In the genomic region with DNA sequence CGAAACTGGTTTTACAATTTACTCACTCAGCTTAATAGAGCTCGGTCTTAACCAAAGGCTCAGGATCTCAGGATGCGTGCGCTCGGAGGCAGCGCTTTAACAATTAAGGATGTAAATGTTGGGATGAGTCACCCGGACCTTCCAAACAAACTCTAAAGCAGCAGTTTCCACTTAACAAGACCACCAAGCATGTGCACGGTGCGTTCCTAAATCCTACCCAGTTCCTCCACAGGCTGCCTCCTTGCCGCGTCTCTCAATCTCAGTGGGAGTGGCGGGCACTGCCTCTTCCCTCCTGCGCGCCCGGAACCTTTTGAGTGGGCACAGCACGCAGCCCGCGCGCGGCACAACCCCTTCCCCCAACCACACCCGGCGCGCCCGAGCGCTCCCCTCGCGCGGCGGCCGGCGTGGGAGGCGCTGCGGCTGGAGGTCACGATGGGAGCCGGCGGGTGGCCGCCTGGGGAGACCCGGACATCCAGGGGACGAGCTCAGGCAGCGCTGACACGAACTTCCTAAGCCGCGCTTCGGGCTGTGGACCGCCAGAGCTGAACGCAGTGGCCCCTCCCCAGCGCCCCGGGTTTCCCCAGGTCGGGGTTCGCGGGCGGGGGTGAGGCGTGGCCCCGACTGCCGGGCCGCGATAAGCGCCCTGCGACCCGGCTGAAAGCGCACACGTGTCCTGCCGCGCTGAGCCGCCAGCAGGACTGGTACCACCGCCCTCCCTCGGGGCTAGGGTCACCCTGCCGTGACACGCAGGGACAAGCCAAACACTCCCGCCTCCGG, we compare ENCODE assay signal across 8 cellular contexts. TPM values are rescaled to one million over a fixed set of nuclear protein-coding genes. Genes with fewer than 3 reads are reported as not detected.
DNase-seq lines count a peak whose midpoint lies in the region; ATAC-seq and TF ChIP-seq lines count a peak whose summit lies in the region.

A gene (minus strand): TSS at position 280 of the 777 bp plus-strand sequence. CDS start 18,644 bp downstream, outside the sequence.

- H3K4me3 ChIP-seq in AG10803 (ENCODE audit: low read length) (peak within 1 kb of the TSS; percentile 64), coronary artery (peak within 1 kb of the TSS; percentile 76), liver (ENCODE audit: low read depth in 1 of 3, low read length in 3 of 3) (peak within 1 kb of the TSS; percentile 66 to 81 (median 79))

- no peaks in the 10 kb centered on the region for H3K9me3 ChIP-seq in liver (ENCODE audit: control insufficient read depth in 4 of 4, low read length in 3 of 4)

- peaks cover 5 to 23% (median 17%) of the 10 kb centered on the region in 4 donors for H3K4me1 ChIP-seq in liver (ENCODE audit: control insufficient read depth in 4 of 4, insufficient read depth in 4 of 4, low read length in 3 of 4)

- peak; percentile 76 for ATAC-seq in GM18909 (IDR thresholded peaks at IDR 0.05; ENCODE audit: poor library complexity, unreplicated experiment)
- peak; percentile 63 for ATAC-seq in HG03442 (IDR thresholded peaks at IDR 0.05; ENCODE audit: unreplicated experiment)

- TF ChIP-seq RAD21 in liver (IDR thresholded peaks at IDR 0.05): no peak

- DNase-seq in AG10803 (ENCODE audit: low read depth) (peak; percentile 47), coronary artery (ENCODE audit: low spot score) (no peak), kidney glomerular epithelial cell (lab: John Stamatoyannopoulos, UW) (no peak)
- peak; percentile 48 for DNase-seq in stimulated activated CD4-positive, alpha-beta T cell treated with anti-CD3 and anti-CD28 coated beads, Interleukin-4, amount 100 ng/mL, for 1 hour

- H3K27ac ChIP-seq in VCaP: peak within 1 kb of the TSS; percentile 28; the same call in 1 of the 2 replicates
- H3K27ac ChIP-seq in coronary artery: peak within 1 kb of the TSS in 1 of 2 donors; percentile 18
- peak within 1 kb of the TSS; percentile 82 to 91 for H3K27ac ChIP-seq in liver (ENCODE audit: low read depth in 1 of 2, low read length in 2 of 2)

- TF ChIP-seq CTCF in AG10803 (conservative IDR thresholded peaks at IDR 0.05; ENCODE audit: low read length): no peak
- no peak for TF ChIP-seq CTCF in VCaP (conservative IDR thresholded peaks at IDR 0.05)
- TF ChIP-seq CTCF in coronary artery (IDR thresholded peaks at IDR 0.05): no peak
- TF ChIP-seq CTCF in liver (IDR thresholded peaks at IDR 0.05; ENCODE audit: low read depth, low read length, missing input control): no peak

- no peaks in the 10 kb centered on the region for H3K27me3 ChIP-seq in liver (ENCODE audit: control insufficient read depth in 4 of 4, insufficient read depth in 4 of 4, low read length in 3 of 4)

- WGBS in liver: under 1% methylated on average over 71 of the region's 71 CpGs

- H3K9ac ChIP-seq in liver (ENCODE audit: low read depth in 1 of 2, low read length in 2 of 2): peak within 1 kb of the TSS; percentile 53 to 86

- H3K36me3 ChIP-seq in liver (ENCODE audit: control insufficient read depth in 4 of 4, insufficient read depth in 3 of 4, low read depth in 1 of 4, low read length in 3 of 4): no peaks in the 10 kb centered on the region

TF ChIP-seq in liver, 16 proteins besides CTCF, POLR2A, EP300 and RAD21:
- TF ChIP-seq SP1 (IDR thresholded peaks at IDR 0.05) (no peak), NR2F2 (IDR thresholded peaks at IDR 0.05) (peak; percentile 15)

RNA-seq across cellular contexts. Expression of the gene that starts here (rescaled TPM):
- 10 to 100 TPM in 1 of 2 donors, 1 to 10 TPM in 1; 9.6 to 23.6 TPM for total RNA-seq in liver
- polyA plus RNA-seq in liver: 1 to 10 TPM; 1.9 to 4.5 TPM

Comparison
In these comparisons a context has a peak if more than half of its experiments do, and no peak if none do; other contexts are left out.
1. DNase-seq: peak in AG10803 (single experiment) and stimulated activated CD4-positive, alpha-beta T cell treated with anti-CD3 and anti-CD28 coated beads, Interleukin-4, amount 100 ng/mL, for 1 hour (single experiment); none in coronary artery (single experiment) and kidney glomerular epithelial cell (single experiment).
2. Peak in every context shown above with its lines, with median percentiles within 50 percentile points of each other: H3K4me3 ChIP-seq.